In the genomic region with DNA sequence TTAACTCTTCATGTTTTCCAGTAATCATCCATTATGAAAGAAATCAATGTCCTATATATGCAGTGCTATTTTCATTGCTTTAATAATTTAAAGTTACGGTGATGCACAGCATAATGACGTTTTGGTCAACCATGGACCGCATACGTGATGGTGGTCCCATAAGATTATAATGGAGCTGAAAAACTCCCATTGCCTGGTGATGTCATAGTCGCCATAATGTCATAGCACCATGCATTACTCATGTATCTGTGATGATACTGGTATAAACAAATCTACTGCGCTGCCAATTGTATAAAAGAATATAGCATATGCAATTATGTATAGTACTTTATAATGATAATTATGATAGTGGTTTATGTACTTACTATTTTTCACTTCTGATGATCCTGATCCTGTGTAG, we compare ENCODE assay signal across 33 cellular contexts. TPM values are rescaled to one million over a fixed set of nuclear protein-coding genes. Genes with fewer than 3 reads are reported as not detected.
"Had no signal": no experiment of that assay in that cellular context is flagged by ENCODE, and none has a peak within 500 bp of the region (broad histone marks: within the 10 kb centered on the region; RNA-seq: fewer than 3 reads in every experiment).

No MANE protein-coding gene starts in this region.

- H3K27ac ChIP-seq: adrenal gland, ascending aorta, body of pancreas, brain microvascular endothelial cell, breast epithelium, cardiac muscle cell had no signal

- H3K4me3 ChIP-seq: adrenal gland, ascending aorta, body of pancreas, breast epithelium, cardiac muscle cell had no signal

- H3K9me3 ChIP-seq: adrenal gland, ascending aorta, body of pancreas, breast epithelium had no signal

- ATAC-seq: activated naive CD4-positive, alpha-beta T cell treated with anti-CD3 and anti-CD28 coated beads, Interleukin-2, amount 50 U/mL, for 72 hours; activated naive CD8-positive, alpha-beta T cell treated with anti-CD3 and anti-CD28 coated beads, Interleukin-2, amount 50 U/mL, for 24 hours; activated T-cell treated with anti-CD3 and anti-CD28 coated beads, Interleukin-2, amount 50 U/mL, for 4 hours; activated T-cell treated with anti-CD3 and anti-CD28 coated beads, Interleukin-2, amount 50 U/mL, for 72 hours; activated T-helper 17 cell treated with anti-CD3 and anti-CD28 coated beads, Interleukin-2, amount 50 U/mL, for 72 hours; body of pancreas had no signal

- FAIRE-seq: astrocyte, bronchial epithelial cell had no signal

- H3K4me1 ChIP-seq: adrenal gland, ascending aorta, body of pancreas, breast epithelium had no signal

- DNase-seq: activated effector memory CD4-positive, alpha-beta T cell treated with anti-CD3 and anti-CD28 coated beads, Interleukin-2, amount 50 U/mL, for 16 hours; activated effector memory CD4-positive, alpha-beta T cell treated with Interleukin-2 at 50 U/mL for 16 hours; activated gamma-delta T cell; activated gamma-delta T cell treated with Interleukin-2 at 50 U/mL for 16 hours; activated naive CD4-positive, alpha-beta T cell; activated naive CD4-positive, alpha-beta T cell treated with anti-CD3 and anti-CD28 coated beads for 36 hours; activated naive CD4-positive, alpha-beta T cell treated with anti-CD3 and anti-CD28 coated beads, Interleukin-2, amount 10 ng/mL, durations not matched to agents 7 days and 5 days; activated naive CD4-positive, alpha-beta T cell treated with anti-CD3 and anti-CD28 coated beads, Interleukin-2, amount 50 U/mL, for 16 hours; activated naive CD4-positive, alpha-beta T cell treated with Interleukin-2 at 50 U/mL for 16 hours; activated naive CD8-positive, alpha-beta T cell treated with anti-CD3 and anti-CD28 coated beads for 36 hours; activated naive CD8-positive, alpha-beta T cell treated with anti-CD3 and anti-CD28 coated beads, Interleukin-2, amount 10 ng/mL, durations not matched to agents 7 days and 5 days; activated naive CD8-positive, alpha-beta T cell treated with anti-CD3 and anti-CD28 coated beads, Interleukin-2, amount 50 U/mL, for 24 hours; activated T-cell treated with anti-CD3 and anti-CD28 coated beads, Interleukin-2, amount 50 U/mL, for 24 hours; activated T-cell treated with anti-CD3 and anti-CD28 coated beads, Interleukin-2, amount 50 U/mL, for 4 hours; activated T-cell treated with anti-CD3 and anti-CD28 coated beads, Interleukin-2, amount 50 U/mL, for 48 hours; activated T-cell treated with anti-CD3 and anti-CD28 coated beads, Interleukin-2, amount 50 U/mL, for 72 hours; adrenal gland; amniotic stem cell; amygdala; anterior cingulate cortex; aorta; body of pancreas; brain microvascular endothelial cell; caudate nucleus; central memory CD4-positive, alpha-beta T cell; cerebellar nuclear complex had no signal

- H3K27me3 ChIP-seq: adrenal gland, ascending aorta, body of pancreas, brain microvascular endothelial cell, breast epithelium, cardiac muscle cell had no signal

RNA-seq across cellular contexts. Expression of a gene that starts 42.3 kb away (rescaled TPM):
- total RNA-seq: ascending aorta had no signal
